2 cellular contexts compared by ENCODE assay signal in the genomic region with DNA sequence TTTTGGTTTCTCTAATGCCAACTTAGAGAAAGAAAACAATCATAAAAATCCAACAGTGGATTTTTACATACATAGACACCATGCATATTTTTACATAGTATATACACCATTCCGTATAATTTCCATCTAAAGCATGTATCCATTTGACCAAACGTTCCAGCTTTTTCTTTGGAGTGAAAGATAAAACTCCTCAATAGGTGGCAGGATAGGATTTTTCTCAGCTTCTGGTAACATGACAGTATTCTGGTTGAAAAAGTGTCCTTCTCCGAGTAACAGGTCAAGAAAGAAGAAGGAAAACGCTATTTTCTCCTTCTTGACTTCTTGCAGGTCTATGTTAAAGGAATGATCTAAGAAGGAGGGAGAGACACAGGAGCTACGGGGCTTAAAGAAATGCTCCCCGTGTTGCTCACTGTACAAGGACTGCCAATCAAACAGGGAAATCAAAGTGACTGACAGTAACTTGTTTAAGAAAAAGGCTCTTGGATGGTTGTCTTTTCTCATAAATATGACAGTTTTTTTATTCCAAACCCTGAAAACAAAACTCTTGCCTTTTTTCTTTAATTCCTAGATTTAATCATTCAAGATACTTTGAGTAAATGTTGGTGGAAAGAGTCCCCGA.
TF ChIP-seq lines count a peak whose summit lies in the region.

No MANE protein-coding gene starts in this region.

TF ChIP-seq in GM23338, 12 proteins besides CTCF, POLR2A, EP300 and RAD21:
- TF ChIP-seq NANOG (IDR thresholded peaks at IDR 0.05; ENCODE audit: borderline replicate concordance) (no peak), ZNF331 (CRISPR knock-in tag; IDR thresholded peaks at IDR 0.05; ENCODE audit: low read depth) (no peak), JUNB (IDR thresholded peaks at IDR 0.05; ENCODE audit: unreplicated experiment) (no peak)

TF ChIP-seq in H1, 55 proteins besides CTCF, POLR2A, EP300 and RAD21:
- TF ChIP-seq ASH2L (IDR thresholded peaks at IDR 0.05; ENCODE audit: low read length) (no peak), JUN (IDR thresholded peaks at IDR 0.05; ENCODE audit: low read depth, low read length) (no peak), NRF1 (IDR thresholded peaks at IDR 0.05; ENCODE audit: low read depth, low read length) (no peak), KDM4A (IDR thresholded peaks at IDR 0.05; ENCODE audit: low read depth, low read length, severe bottlenecking) (no peak), HDAC6 (IDR thresholded peaks at IDR 0.05; ENCODE audit: low read depth, low read length) (no peak), SIX5 (IDR thresholded peaks at IDR 0.05; ENCODE audit: low read depth, low read length) (no peak), RFX5 (IDR thresholded peaks at IDR 0.05; ENCODE audit: borderline replicate concordance, low read depth, low read length) (no peak), CHD1 (IDR thresholded peaks at IDR 0.05; ENCODE audit: low read depth, low read length) (no peak), CTBP2 (IDR thresholded peaks at IDR 0.05; ENCODE audit: borderline replicate concordance, insufficient read depth, insufficient read length, low read length) (no peak), NANOG (IDR thresholded peaks at IDR 0.05; ENCODE audit: insufficient read depth, low read depth, low read length, poor library complexity, severe bottlenecking) (no peak), SP1 (IDR thresholded peaks at IDR 0.05; ENCODE audit: low read depth, low read length) (no peak), TEAD4 (IDR thresholded peaks at IDR 0.05; ENCODE audit: low read depth, low read length) (no peak), RXRA (IDR thresholded peaks at IDR 0.05; ENCODE audit: insufficient read depth, low read depth, low read length) (no peak), SP4 (IDR thresholded peaks at IDR 0.05; ENCODE audit: low read length) (no peak), CREB1 (IDR thresholded peaks at IDR 0.05) (no peak), TAF1 (IDR thresholded peaks at IDR 0.05; ENCODE audit: low read depth, low read length) (no peak)
- TF ChIP-seq, protein P1, sequence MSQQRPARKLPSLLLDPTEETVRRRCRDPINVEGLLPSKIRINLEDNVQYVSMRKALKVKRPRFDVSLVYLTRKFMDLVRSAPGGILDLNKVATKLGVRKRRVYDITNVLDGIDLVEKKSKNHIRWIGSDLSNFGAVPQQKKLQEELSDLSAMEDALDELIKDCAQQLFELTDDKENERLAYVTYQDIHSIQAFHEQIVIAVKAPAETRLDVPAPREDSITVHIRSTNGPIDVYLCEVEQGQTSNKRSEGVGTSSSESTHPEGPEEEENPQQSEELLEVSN (IDR thresholded peaks at IDR 0.05), result no peak
